In the genomic region with DNA sequence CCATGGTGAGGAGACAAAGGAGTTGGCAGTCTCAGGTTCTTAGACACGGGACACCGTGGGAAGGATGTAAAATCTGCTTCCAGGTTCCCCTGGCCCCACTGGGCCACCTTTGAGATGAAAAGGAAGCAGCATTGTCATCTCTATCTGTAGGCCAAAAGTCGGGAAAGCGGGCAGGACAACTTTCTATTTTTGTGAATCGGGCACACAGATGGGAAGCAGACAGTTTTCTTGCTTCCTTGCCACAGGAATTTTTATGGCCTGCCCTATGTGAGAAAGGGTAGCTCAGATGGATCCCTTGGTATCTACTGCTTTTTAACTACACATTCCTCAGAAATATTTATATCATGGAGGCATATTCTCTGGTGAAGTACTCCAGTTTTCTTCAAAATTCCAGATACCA, we compare ENCODE assay signal across 22 cellular contexts.
"Had no signal": no experiment of that assay in that cellular context is flagged by ENCODE, and none has a peak within 500 bp of the region (broad histone marks: within the 10 kb centered on the region; RNA-seq: fewer than 3 reads in every experiment).

No MANE protein-coding gene starts in this region.

- H3K4me3 ChIP-seq: cardiac muscle cell, esophagus muscularis mucosa, hepatocyte, lower lobe of right lung, psoas muscle, right lobe of liver, thoracic aorta, upper lobe of right lung had no signal

- H3K27me3 Mint-ChIP-seq: activated CD4-positive, alpha-beta memory T cell treated with anti-CD3 and anti-CD28 coated beads, Interleukin-2, amount 10 ng/mL, durations not matched to agents 7 days and 5 days; activated CD8-positive, alpha-beta memory T cell treated with anti-CD3 and anti-CD28 coated beads, Interleukin-2, amount 10 ng/mL, durations not matched to agents 7 days and 5 days; activated naive CD8-positive, alpha-beta T cell treated with anti-CD3 and anti-CD28 coated beads for 36 hours; dendritic cell treated with granulocyte-macrophage colony-stimulating factor and Interleukin-4, amounts not matched to agents 40 ng/mL and 50 ng/mL, for 4 days; stimulated activated naive B cell treated with anti-CD40 and anti-IgM and Interleukin-4, amounts not matched to agents 10 μg/mL and 1 μg/mL and 100 μg/mL, for 72 hours had no signal

- DNase-seq: activated CD4-positive, alpha-beta memory T cell treated with anti-CD3 and anti-CD28 coated beads, Interleukin-2, amount 10 ng/mL, durations not matched to agents 7 days and 5 days; activated CD4-positive, alpha-beta T cell treated with anti-CD3 and anti-CD28 coated beads for 48 hours; activated CD4-positive, CD25-positive, alpha-beta regulatory T cell; activated CD8-positive, alpha-beta memory T cell treated with anti-CD3 and anti-CD28 coated beads, Interleukin-2, amount 10 ng/mL, durations not matched to agents 7 days and 5 days; activated naive CD4-positive, alpha-beta T cell; activated naive CD8-positive, alpha-beta T cell treated with anti-CD3 and anti-CD28 coated beads for 36 hours; amniotic stem cell; effector memory CD4-positive, alpha-beta T cell; left colon; lower lobe of right lung; psoas muscle; right lobe of liver; stimulated activated naive B cell treated with anti-CD40 and anti-IgM and Interleukin-4, amounts not matched to agents 10 μg/mL and 1 μg/mL and 100 μg/mL, for 72 hours; T-helper 1 cell; T1000; upper lobe of right lung had no signal

- ATAC-seq: activated CD8-positive, alpha-beta memory T cell treated with anti-CD3 and anti-CD28 coated beads, Interleukin-2, amount 10 ng/mL, durations not matched to agents 7 days and 5 days; left colon; lower lobe of right lung; psoas muscle; right lobe of liver; stimulated activated naive B cell treated with anti-CD40 and anti-IgM and Interleukin-4, amounts not matched to agents 10 μg/mL and 1 μg/mL and 100 μg/mL, for 72 hours; upper lobe of right lung had no signal

- H3K27me3 ChIP-seq: cardiac muscle cell, esophagus muscularis mucosa, hepatocyte, right lobe of liver, upper lobe of right lung had no signal

- H3K36me3 Mint-ChIP-seq: activated CD8-positive, alpha-beta memory T cell treated with anti-CD3 and anti-CD28 coated beads, Interleukin-2, amount 10 ng/mL, durations not matched to agents 7 days and 5 days; activated naive CD8-positive, alpha-beta T cell treated with anti-CD3 and anti-CD28 coated beads for 36 hours; stimulated activated naive B cell treated with anti-CD40 and anti-IgM and Interleukin-4, amounts not matched to agents 10 μg/mL and 1 μg/mL and 100 μg/mL, for 72 hours had no signal

- H3K4me1 ChIP-seq: esophagus muscularis mucosa, lower lobe of right lung, psoas muscle, right lobe of liver, upper lobe of right lung had no signal

- H3K27ac ChIP-seq: cardiac muscle cell, esophagus muscularis mucosa, hepatocyte, lower lobe of right lung, psoas muscle, right lobe of liver, thoracic aorta, upper lobe of right lung had no signal

- H3K9me3 ChIP-seq: esophagus muscularis mucosa, lower lobe of right lung, psoas muscle, right lobe of liver, thoracic aorta, upper lobe of right lung had no signal

- H3K9me3 Mint-ChIP-seq: dendritic cell treated with granulocyte-macrophage colony-stimulating factor and Interleukin-4, amounts not matched to agents 40 ng/mL and 50 ng/mL, for 4 days had no signal

- H3K4me1 Mint-ChIP-seq: activated CD4-positive, alpha-beta memory T cell treated with anti-CD3 and anti-CD28 coated beads, Interleukin-2, amount 10 ng/mL, durations not matched to agents 7 days and 5 days; activated CD8-positive, alpha-beta memory T cell treated with anti-CD3 and anti-CD28 coated beads, Interleukin-2, amount 10 ng/mL, durations not matched to agents 7 days and 5 days; activated naive CD8-positive, alpha-beta T cell treated with anti-CD3 and anti-CD28 coated beads for 36 hours; stimulated activated naive B cell treated with anti-CD40 and anti-IgM and Interleukin-4, amounts not matched to agents 10 μg/mL and 1 μg/mL and 100 μg/mL, for 72 hours had no signal

- H3K27ac Mint-ChIP-seq: activated CD4-positive, alpha-beta memory T cell treated with anti-CD3 and anti-CD28 coated beads, Interleukin-2, amount 10 ng/mL, durations not matched to agents 7 days and 5 days; activated CD8-positive, alpha-beta memory T cell treated with anti-CD3 and anti-CD28 coated beads, Interleukin-2, amount 10 ng/mL, durations not matched to agents 7 days and 5 days; activated naive CD8-positive, alpha-beta T cell treated with anti-CD3 and anti-CD28 coated beads for 36 hours; dendritic cell treated with granulocyte-macrophage colony-stimulating factor and Interleukin-4, amounts not matched to agents 40 ng/mL and 50 ng/mL, for 4 days; stimulated activated naive B cell treated with anti-CD40 and anti-IgM and Interleukin-4, amounts not matched to agents 10 μg/mL and 1 μg/mL and 100 μg/mL, for 72 hours had no signal

- H3K36me3 ChIP-seq: cardiac muscle cell, esophagus muscularis mucosa, lower lobe of right lung, right lobe of liver, thoracic aorta, upper lobe of right lung had no signal

- H3K4me3 Mint-ChIP-seq: activated CD4-positive, alpha-beta memory T cell treated with anti-CD3 and anti-CD28 coated beads, Interleukin-2, amount 10 ng/mL, durations not matched to agents 7 days and 5 days; activated CD8-positive, alpha-beta memory T cell treated with anti-CD3 and anti-CD28 coated beads, Interleukin-2, amount 10 ng/mL, durations not matched to agents 7 days and 5 days; activated naive CD8-positive, alpha-beta T cell treated with anti-CD3 and anti-CD28 coated beads for 36 hours; dendritic cell treated with granulocyte-macrophage colony-stimulating factor and Interleukin-4, amounts not matched to agents 40 ng/mL and 50 ng/mL, for 4 days; stimulated activated naive B cell treated with anti-CD40 and anti-IgM and Interleukin-4, amounts not matched to agents 10 μg/mL and 1 μg/mL and 100 μg/mL, for 72 hours had no signal

- FAIRE-seq: endothelial cell of umbilical vein had no signal
